14 cellular contexts compared by ENCODE assay signal in the genomic region with DNA sequence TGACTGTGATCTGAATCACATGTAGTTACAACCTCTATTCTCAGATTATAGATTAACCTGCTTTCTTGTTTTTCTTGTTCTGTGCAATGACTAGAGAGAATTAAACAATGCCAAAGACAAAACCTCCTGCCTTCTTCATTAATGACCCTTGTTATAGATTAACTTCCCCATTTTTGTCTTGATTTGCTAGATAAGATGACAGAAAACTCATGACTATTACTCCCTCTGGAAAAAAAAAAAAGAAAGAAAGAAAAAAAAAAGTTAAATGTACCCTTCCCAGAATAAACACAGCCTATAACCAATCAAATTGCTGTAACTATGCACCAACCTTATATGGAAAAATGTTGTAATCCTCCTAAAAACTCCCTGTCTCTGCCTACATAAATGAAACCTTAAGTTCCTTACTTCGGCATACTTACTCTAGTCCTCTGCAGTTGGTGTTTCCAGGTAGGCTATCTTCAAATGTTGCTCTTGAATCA. TPM values are rescaled to one million over a fixed set of nuclear protein-coding genes. Genes with fewer than 3 reads are reported as not detected.
DNase-seq lines count a peak whose midpoint lies in the region.
"Had no signal": no experiment of that assay in that cellular context is flagged by ENCODE, and none has a peak within 500 bp of the region (broad histone marks: within the 10 kb centered on the region; RNA-seq: fewer than 3 reads in every experiment).

No MANE protein-coding gene starts in this region.

- H3K27ac Mint-ChIP-seq in activated CD4-positive, alpha-beta memory T cell treated with anti-CD3 and anti-CD28 coated beads, Interleukin-2, amount 10 ng/mL, durations not matched to agents 7 days and 5 days: no peak overlapping the region
- H3K27ac Mint-ChIP-seq: naive thymus-derived CD4-positive, alpha-beta T cell had no signal

- H3K36me3 Mint-ChIP-seq in activated CD4-positive, alpha-beta memory T cell treated with anti-CD3 and anti-CD28 coated beads, Interleukin-2, amount 10 ng/mL, durations not matched to agents 7 days and 5 days (ENCODE audit: low read depth): no peaks in the 10 kb centered on the region

- POLR2A ChIA-PET in activated CD4-positive, alpha-beta memory T cell treated with anti-CD3 and anti-CD28 coated beads, Interleukin-2, amount 10 ng/mL, durations not matched to agents 7 days and 5 days (lab: Charles Lee): no interaction called here

- CTCF ChIA-PET in activated CD4-positive, alpha-beta memory T cell treated with anti-CD3 and anti-CD28 coated beads, Interleukin-2, amount 10 ng/mL, durations not matched to agents 7 days and 5 days (lab: Charles Lee): interaction anchor here (1.0 kb wide), 1 partner anchor 268 kb away, joined by 3 read pairs; no protein-coding TSS in a partner anchor

- peaks cover 3% of the 10 kb centered on the region for H3K27me3 Mint-ChIP-seq in activated CD4-positive, alpha-beta memory T cell treated with anti-CD3 and anti-CD28 coated beads, Interleukin-2, amount 10 ng/mL, durations not matched to agents 7 days and 5 days

- no peak overlapping the region for H3K4me3 Mint-ChIP-seq in activated CD4-positive, alpha-beta memory T cell treated with anti-CD3 and anti-CD28 coated beads, Interleukin-2, amount 10 ng/mL, durations not matched to agents 7 days and 5 days
- H3K4me3 Mint-ChIP-seq: naive thymus-derived CD4-positive, alpha-beta T cell had no signal

- no peaks in the 10 kb centered on the region for H3K4me1 Mint-ChIP-seq in activated CD4-positive, alpha-beta memory T cell treated with anti-CD3 and anti-CD28 coated beads, Interleukin-2, amount 10 ng/mL, durations not matched to agents 7 days and 5 days

- DNase-seq in HPDE6-E6E7 (ENCODE audit: extremely low spot score) (peak; percentile 26), RPMI7951 (ENCODE audit: low read depth) (peak; percentile 40), fibroblast of peridontal ligament (ENCODE audit: extremely low read depth) (peak; percentile 51), renal cortical epithelial cell (ENCODE audit: low read depth) (peak; percentile 100), GDM1 (lab: John Stamatoyannopoulos, UW) (no peak), middle frontal gyrus (ENCODE audit: extremely low spot score, low spot score) (no peak)
- no peak for DNase-seq in activated CD4-positive, alpha-beta memory T cell treated with anti-CD3 and anti-CD28 coated beads, Interleukin-2, amount 10 ng/mL, durations not matched to agents 7 days and 5 days
- DNase-seq in stimulated activated CD4-positive, alpha-beta T cell treated with anti-CD3 and anti-CD28 coated beads, Interleukin-15, amount 100 ng/mL, for 24 hours: no peak
- DNase-seq: COR-L47; esophagus squamous epithelium; naive thymus-derived CD4-positive, alpha-beta T cell; NCI-H1105 treated with DMSO at 0.1 percent for 48 hours; NCI-H69; thyroid gland had no signal

- H3K9me3 Mint-ChIP-seq in activated CD4-positive, alpha-beta memory T cell treated with anti-CD3 and anti-CD28 coated beads, Interleukin-2, amount 10 ng/mL, durations not matched to agents 7 days and 5 days: no peaks in the 10 kb centered on the region

RNA-seq across cellular contexts. Expression of a gene that starts 41.1 kb away (rescaled TPM):
- 1.6 and 4.2 TPM in 2 replicates for total RNA-seq in RPMI7951 (2014; rRNA removed; shearing (Covaris generic))
- total RNA-seq in renal cortical epithelial cell: 1.6 and 3.5 TPM in 2 replicates
- total RNA-seq in activated CD4-positive, alpha-beta memory T cell treated with anti-CD3 and anti-CD28 coated beads, Interleukin-2, amount 10 ng/mL, durations not matched to agents 7 days and 5 days: 10 to 100 TPM; 57.1 to 62.2 TPM

RNA-seq across cellular contexts. Expression of a gene that starts 41.5 kb away (rescaled TPM):
- total RNA-seq in RPMI7951 (2014; rRNA removed; shearing (Covaris generic)): 15.7 and 22.9 TPM in 2 replicates
- 154 and 312 TPM in 2 replicates for total RNA-seq in renal cortical epithelial cell
- total RNA-seq in activated CD4-positive, alpha-beta memory T cell treated with anti-CD3 and anti-CD28 coated beads, Interleukin-2, amount 10 ng/mL, durations not matched to agents 7 days and 5 days: 1 to 10 TPM; 6.6 to 7.1 TPM

Comparison
In these comparisons a context has a peak if more than half of its experiments do, and no peak if none do; other contexts are left out.
1. DNase-seq: peak in HPDE6-E6E7 (single experiment), RPMI7951 (single experiment), fibroblast of peridontal ligament (single experiment) and renal cortical epithelial cell (single experiment); none in GDM1 (single experiment), middle frontal gyrus (single experiment), activated CD4-positive, alpha-beta memory T cell treated with anti-CD3 and anti-CD28 coated beads, Interleukin-2, amount 10 ng/mL, durations not matched to agents 7 days and 5 days (single experiment) and stimulated activated CD4-positive, alpha-beta T cell treated with anti-CD3 and anti-CD28 coated beads, Interleukin-15, amount 100 ng/mL, for 24 hours (single experiment).
2. RNA of a gene that starts 41.1 kb away (total RNA-seq): 57.1 to 62.2 TPM in activated CD4-positive, alpha-beta memory T cell treated with anti-CD3 and anti-CD28 coated beads, Interleukin-2, amount 10 ng/mL, durations not matched to agents 7 days and 5 days; 1.6 to 4.2 TPM in RPMI7951 and 1.6 to 3.5 TPM in renal cortical epithelial cell; every median in the first group is over 10 times any median in the second.